In the genomic region with DNA sequence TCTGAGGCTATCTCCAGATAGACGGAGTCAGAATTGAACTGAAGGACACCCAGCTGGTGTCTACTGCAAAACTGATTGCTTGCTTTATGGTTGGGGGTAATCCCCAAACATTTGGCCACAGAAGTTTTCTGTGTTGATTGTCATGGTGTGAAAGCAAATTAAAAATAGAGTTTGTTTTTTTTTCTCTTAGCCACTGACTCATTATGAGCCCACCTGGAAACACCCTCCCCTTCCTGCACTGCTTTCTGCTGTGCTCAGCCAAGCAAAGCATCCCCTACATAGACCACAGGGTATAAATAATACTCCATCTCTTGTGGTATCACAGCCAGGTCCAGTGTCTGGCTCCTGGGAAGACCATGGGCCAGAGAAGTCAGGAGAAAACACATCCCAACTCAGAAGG, we compare ENCODE assay signal across 13 cellular contexts. TPM values are rescaled to one million over a fixed set of nuclear protein-coding genes. Genes with fewer than 3 reads are reported as not detected.
DNase-seq lines count a peak whose midpoint lies in the region; ATAC-seq and TF ChIP-seq lines count a peak whose summit lies in the region.
"Had no signal": no experiment of that assay in that cellular context is flagged by ENCODE, and none has a peak within 500 bp of the region (broad histone marks: within the 10 kb centered on the region; RNA-seq: fewer than 3 reads in every experiment).

No MANE protein-coding gene starts in this region.

- DNase-seq in thyroid gland (no peak), NOMO-1 treated with DMSO at 0.1 percent for 48 hours (lab: John Stamatoyannopoulos, UW; ENCODE audit: unreplicated experiment) (no peak), sciatic nerve (ENCODE audit: low spot score) (no peak), tibial nerve (ENCODE audit: low spot score in 2 of 2) (no peak)
- DNase-seq: activated gamma-delta T cell; DMS153; H7; Kasumi-1; NCI-H2171 treated with DMSO at 0.1 percent for 48 hours; stimulated activated naive CD8-positive, alpha-beta T cell treated with anti-CD3 and anti-CD28 coated beads, Interleukin-15, Interleukin-2, amounts not matched to agents 100 U/mL and 50 U/mL, for 24 hours had no signal

- intact Hi-C loops in thyroid gland (cut with DNase I): no loop called here
- intact Hi-C loops in sciatic nerve (cut with DNase I): no loop called here

- H3K36me3 ChIP-seq in thyroid gland (no peaks in the 10 kb centered on the region), tibial nerve (no peaks in the 10 kb centered on the region)

- 73 to 81% methylated on average over 1 of the region's 1 CpG for WGBS in thyroid gland, 2 donors
- WGBS in tibial nerve, 2 donors: 85 to 88% methylated on average over 1 of the region's 1 CpG

- no peaks in the 10 kb centered on the region for H3K9me3 ChIP-seq in thyroid gland
- no peaks in the 10 kb centered on the region for H3K9me3 ChIP-seq in tibial nerve

- TF ChIP-seq CTCF in thyroid gland (IDR thresholded peaks at IDR 0.05): no peak
- no peak for TF ChIP-seq CTCF in tibial nerve (IDR thresholded peaks at IDR 0.05)

- H3K4me3 ChIP-seq in thyroid gland (replicated peaks in 1 of 3): no peak overlapping the region
- H3K4me3 ChIP-seq in tibial nerve: no peak overlapping the region

- TF ChIP-seq EP300 in tibial nerve (IDR thresholded peaks at IDR 0.05): no peak

- H3K4me1 ChIP-seq in thyroid gland: no peaks in the 10 kb centered on the region
- H3K4me1 ChIP-seq in tibial nerve: no peaks in the 10 kb centered on the region

- H3K27ac ChIP-seq in thyroid gland (no peak overlapping the region), tibial nerve (no peak overlapping the region)

- no peak for TF ChIP-seq POLR2A in thyroid gland (IDR thresholded peaks at IDR 0.05)
- no peak for TF ChIP-seq POLR2A in tibial nerve (IDR thresholded peaks at IDR 0.05)

- ATAC-seq in GM19035 (IDR thresholded peaks at IDR 0.05; ENCODE audit: unreplicated experiment): peak; percentile 75
- peak; percentile 77 for ATAC-seq in HG02571 (IDR thresholded peaks at IDR 0.05; ENCODE audit: unreplicated experiment)
- peak; percentile 84 for ATAC-seq in HG03196 (IDR thresholded peaks at IDR 0.05; ENCODE audit: unreplicated experiment)
- no peak for ATAC-seq in sciatic nerve
- ATAC-seq: stimulated activated naive CD8-positive, alpha-beta T cell treated with anti-CD3 and anti-CD28 coated beads, Interleukin-15, Interleukin-2, amounts not matched to agents 100 U/mL and 50 U/mL, for 24 hours had no signal

- H3K27me3 ChIP-seq in thyroid gland (no peaks in the 10 kb centered on the region), tibial nerve (no peaks in the 10 kb centered on the region)

RNA-seq across cellular contexts. Expression of a gene that starts 6.5 kb away (rescaled TPM):
- total RNA-seq in thyroid gland (under 1 TPM in 2 of 4 donors, not detected in 2; 0.25 to 0.63 TPM), sciatic nerve (0.09 TPM), tibial nerve (under 1 TPM; under 0.01 to 0.20 (median under 0.01) TPM)
